ENCODE assay signal across 2 cellular contexts in genomic region chr16:22888791-22889190, GRCh38.
TF ChIP-seq lines count a peak whose summit lies in the region.

No MANE protein-coding gene starts in this region.

TF ChIP-seq in SK-N-SH, 30 proteins besides CTCF, POLR2A, EP300 and RAD21:
- TF ChIP-seq, protein P1, sequence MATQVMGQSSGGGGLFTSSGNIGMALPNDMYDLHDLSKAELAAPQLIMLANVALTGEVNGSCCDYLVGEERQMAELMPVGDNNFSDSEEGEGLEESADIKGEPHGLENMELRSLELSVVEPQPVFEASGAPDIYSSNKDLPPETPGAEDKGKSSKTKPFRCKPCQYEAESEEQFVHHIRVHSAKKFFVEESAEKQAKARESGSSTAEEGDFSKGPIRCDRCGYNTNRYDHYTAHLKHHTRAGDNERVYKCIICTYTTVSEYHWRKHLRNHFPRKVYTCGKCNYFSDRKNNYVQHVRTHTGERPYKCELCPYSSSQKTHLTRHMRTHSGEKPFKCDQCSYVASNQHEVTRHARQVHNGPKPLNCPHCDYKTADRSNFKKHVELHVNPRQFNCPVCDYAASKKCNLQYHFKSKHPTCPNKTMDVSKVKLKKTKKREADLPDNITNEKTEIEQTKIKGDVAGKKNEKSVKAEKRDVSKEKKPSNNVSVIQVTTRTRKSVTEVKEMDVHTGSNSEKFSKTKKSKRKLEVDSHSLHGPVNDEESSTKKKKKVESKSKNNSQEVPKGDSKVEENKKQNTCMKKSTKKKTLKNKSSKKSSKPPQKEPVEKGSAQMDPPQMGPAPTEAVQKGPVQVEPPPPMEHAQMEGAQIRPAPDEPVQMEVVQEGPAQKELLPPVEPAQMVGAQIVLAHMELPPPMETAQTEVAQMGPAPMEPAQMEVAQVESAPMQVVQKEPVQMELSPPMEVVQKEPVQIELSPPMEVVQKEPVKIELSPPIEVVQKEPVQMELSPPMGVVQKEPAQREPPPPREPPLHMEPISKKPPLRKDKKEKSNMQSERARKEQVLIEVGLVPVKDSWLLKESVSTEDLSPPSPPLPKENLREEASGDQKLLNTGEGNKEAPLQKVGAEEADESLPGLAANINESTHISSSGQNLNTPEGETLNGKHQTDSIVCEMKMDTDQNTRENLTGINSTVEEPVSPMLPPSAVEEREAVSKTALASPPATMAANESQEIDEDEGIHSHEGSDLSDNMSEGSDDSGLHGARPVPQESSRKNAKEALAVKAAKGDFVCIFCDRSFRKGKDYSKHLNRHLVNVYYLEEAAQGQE (IDR thresholded peaks at IDR 0.05; ENCODE audit: low read depth, low read length): peak; percentile 87
- TF ChIP-seq RXRA (IDR thresholded peaks at IDR 0.05; ENCODE audit: borderline replicate concordance, low read depth): no peak

TF ChIP-seq in SK-N-SH treated with all-trans-retinoic acid at 6 μM for 48 hours, 23 proteins besides CTCF, POLR2A, EP300 and RAD21:
- TF ChIP-seq BACH2 (CRISPR knock-in tag; IDR thresholded peaks at IDR 0.05; ENCODE audit: borderline replicate concordance) (no peak), GLIS3 (CRISPR knock-in tag; IDR thresholded peaks at IDR 0.05) (no peak), ARNTL (CRISPR knock-in tag; IDR thresholded peaks at IDR 0.05; ENCODE audit: borderline replicate concordance, low read depth) (no peak), ZNF565 (CRISPR knock-in tag; conservative IDR thresholded peaks at IDR 0.05; ENCODE audit: low read depth) (no peak), PPARA (CRISPR knock-in tag; IDR thresholded peaks at IDR 0.05; ENCODE audit: borderline replicate concordance) (no peak), ZNF70 (CRISPR knock-in tag; IDR thresholded peaks at IDR 0.05) (no peak), TCF4 (CRISPR knock-in tag; IDR thresholded peaks at IDR 0.05; ENCODE audit: borderline replicate concordance) (no peak), ZFP30 (CRISPR knock-in tag; IDR thresholded peaks at IDR 0.05) (no peak), ESRRG (CRISPR knock-in tag; IDR thresholded peaks at IDR 0.05) (no peak), CSDC2 (CRISPR knock-in tag; IDR thresholded peaks at IDR 0.05) (no peak), ZC3H10 (CRISPR knock-in tag; IDR thresholded peaks at IDR 0.05) (no peak), TOX (CRISPR knock-in tag; IDR thresholded peaks at IDR 0.05; ENCODE audit: borderline replicate concordance) (no peak)
- TF ChIP-seq, protein P2, sequence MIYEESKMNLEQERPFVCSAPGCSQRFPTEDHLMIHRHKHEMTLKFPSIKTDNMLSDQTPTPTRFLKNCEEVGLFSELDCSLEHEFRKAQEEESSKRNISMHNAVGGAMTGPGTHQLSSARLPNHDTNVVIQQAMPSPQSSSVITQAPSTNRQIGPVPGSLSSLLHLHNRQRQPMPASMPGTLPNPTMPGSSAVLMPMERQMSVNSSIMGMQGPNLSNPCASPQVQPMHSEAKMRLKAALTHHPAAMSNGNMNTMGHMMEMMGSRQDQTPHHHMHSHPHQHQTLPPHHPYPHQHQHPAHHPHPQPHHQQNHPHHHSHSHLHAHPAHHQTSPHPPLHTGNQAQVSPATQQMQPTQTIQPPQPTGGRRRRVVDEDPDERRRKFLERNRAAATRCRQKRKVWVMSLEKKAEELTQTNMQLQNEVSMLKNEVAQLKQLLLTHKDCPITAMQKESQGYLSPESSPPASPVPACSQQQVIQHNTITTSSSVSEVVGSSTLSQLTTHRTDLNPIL (CRISPR knock-in tag; IDR thresholded peaks at IDR 0.05; ENCODE audit: low read depth): no peak
- TF ChIP-seq, protein P3, sequence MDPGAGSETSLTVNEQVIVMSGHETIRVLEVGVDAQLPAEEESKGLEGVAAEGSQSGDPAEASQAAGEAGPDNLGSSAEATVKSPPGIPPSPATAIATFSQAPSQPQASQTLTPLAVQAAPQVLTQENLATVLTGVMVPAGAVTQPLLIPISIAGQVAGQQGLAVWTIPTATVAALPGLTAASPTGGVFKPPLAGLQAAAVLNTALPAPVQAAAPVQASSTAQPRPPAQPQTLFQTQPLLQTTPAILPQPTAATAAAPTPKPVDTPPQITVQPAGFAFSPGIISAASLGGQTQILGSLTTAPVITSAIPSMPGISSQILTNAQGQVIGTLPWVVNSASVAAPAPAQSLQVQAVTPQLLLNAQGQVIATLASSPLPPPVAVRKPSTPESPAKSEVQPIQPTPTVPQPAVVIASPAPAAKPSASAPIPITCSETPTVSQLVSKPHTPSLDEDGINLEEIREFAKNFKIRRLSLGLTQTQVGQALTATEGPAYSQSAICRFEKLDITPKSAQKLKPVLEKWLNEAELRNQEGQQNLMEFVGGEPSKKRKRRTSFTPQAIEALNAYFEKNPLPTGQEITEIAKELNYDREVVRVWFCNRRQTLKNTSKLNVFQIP (CRISPR knock-in tag; IDR thresholded peaks at IDR 0.05; ENCODE audit: borderline replicate concordance, low read depth): no peak
- TF ChIP-seq, protein P4, sequence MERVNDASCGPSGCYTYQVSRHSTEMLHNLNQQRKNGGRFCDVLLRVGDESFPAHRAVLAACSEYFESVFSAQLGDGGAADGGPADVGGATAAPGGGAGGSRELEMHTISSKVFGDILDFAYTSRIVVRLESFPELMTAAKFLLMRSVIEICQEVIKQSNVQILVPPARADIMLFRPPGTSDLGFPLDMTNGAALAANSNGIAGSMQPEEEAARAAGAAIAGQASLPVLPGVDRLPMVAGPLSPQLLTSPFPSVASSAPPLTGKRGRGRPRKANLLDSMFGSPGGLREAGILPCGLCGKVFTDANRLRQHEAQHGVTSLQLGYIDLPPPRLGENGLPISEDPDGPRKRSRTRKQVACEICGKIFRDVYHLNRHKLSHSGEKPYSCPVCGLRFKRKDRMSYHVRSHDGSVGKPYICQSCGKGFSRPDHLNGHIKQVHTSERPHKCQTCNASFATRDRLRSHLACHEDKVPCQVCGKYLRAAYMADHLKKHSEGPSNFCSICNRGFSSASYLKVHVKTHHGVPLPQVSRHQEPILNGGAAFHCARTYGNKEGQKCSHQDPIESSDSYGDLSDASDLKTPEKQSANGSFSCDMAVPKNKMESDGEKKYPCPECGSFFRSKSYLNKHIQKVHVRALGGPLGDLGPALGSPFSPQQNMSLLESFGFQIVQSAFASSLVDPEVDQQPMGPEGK (CRISPR knock-in tag; IDR thresholded peaks at IDR 0.05; ENCODE audit: borderline replicate concordance): no peak
TF ChIP-seq in SK-N-SH treated with all-trans-retinoic acid at 6 μM for 48 hours: peak in this region for 0.
